In the genomic region with DNA sequence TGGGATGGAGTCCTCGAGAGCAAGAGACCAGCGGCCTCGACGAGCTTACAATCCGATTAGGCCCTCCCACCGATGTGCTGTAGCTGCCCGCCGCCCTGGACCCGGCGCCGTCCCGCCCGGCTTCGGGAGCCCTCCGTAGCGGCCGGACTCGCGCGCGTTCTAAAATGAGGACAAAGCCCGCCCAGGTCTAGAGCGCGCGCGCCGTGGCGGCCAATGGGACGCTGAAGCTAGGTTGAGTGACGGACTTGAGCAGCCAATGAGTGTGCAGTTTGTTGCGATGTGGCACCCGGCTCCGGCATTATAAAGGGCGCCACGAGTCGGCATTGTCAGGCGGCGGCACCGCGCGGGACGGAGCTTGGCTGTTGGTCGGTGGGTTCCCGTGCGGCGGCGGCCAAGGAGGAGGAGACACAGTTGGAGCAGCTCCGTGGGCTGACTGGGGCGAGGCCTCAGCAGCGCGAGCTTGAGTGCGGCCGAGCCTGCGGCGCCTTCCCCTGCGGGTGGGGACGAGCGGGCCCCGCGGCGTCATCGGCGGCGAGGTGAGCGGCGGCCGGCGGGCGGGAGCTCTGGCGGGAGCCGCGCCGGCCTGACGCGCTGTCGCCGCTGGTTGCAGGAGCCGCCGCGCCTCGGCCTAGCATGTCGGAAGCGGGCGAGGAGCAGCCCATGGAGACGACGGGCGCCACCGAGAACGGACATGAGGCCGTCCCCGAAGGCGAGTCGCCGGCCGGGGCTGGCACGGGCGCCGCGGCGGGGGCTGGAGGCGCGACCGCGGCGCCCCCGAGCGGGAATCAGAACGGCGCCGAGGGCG, we compare ENCODE assay signal across 8 cellular contexts. TPM values are rescaled to one million over a fixed set of nuclear protein-coding genes. Genes with fewer than 3 reads are reported as not detected.
DNase-seq lines count a peak whose midpoint lies in the region; ATAC-seq and TF ChIP-seq lines count a peak whose summit lies in the region.

HNRNPAB (plus strand) TSS at position 329 of the 805 bp plus-strand sequence; CDS start at position 634, 305 bp downstream.

- ATAC-seq in GM21717 (IDR thresholded peaks at IDR 0.05; ENCODE audit: unreplicated experiment), result peak; percentile 83
- peak; percentile 80 to 83 for ATAC-seq in activated T-cell treated with anti-CD3 and anti-CD28 coated beads, Interleukin-2, amount 50 U/mL, for 4 hours
- ATAC-seq in esophagus mucosa, result peak; percentile 87

- in situ Hi-C loops in KBM-7 (cut with MboI; ENCODE audit: low pct_unique_long_range_greater_than_20kb, low sequenced_read_pairs), result no loop called here

- peak within 1 kb of the TSS; percentile 96 to 97 for H3K4me3 ChIP-seq in muscle layer of duodenum (ENCODE audit: low read depth in 1 of 2, low read length in 2 of 2)

- peaks cover 2% of the 10 kb centered on the region for H3K27me3 Mint-ChIP-seq in activated T-cell treated with anti-CD3 and anti-CD28 coated beads, Interleukin-2, amount 50 U/mL, for 4 hours (ENCODE audit: low read depth)

- H3K4me1 ChIP-seq in muscle layer of duodenum (ENCODE audit: control insufficient read depth in 1 of 2, insufficient read depth in 2 of 2, low read length in 2 of 2), result peaks cover 22 to 25% of the 10 kb centered on the region in 2 donors

- DNase-seq in DMS153 treated with DMSO at 0.1 percent for 48 hours (lab: John Stamatoyannopoulos, UW; ENCODE audit: unreplicated experiment) (peak; percentile 55), KBM-7 (peak; percentile 96)
- DNase-seq in activated T-cell treated with anti-CD3 and anti-CD28 coated beads, Interleukin-2, amount 50 U/mL, for 4 hours, result peak; percentile 97
- DNase-seq in stimulated activated CD8-positive, alpha-beta memory T cell treated with anti-CD3 and anti-CD28 coated beads, Interleukin-7, amount 100 ng/mL, for 4 hours (ENCODE audit: low read depth in 2 of 2), result peak; percentile 92 to 94

- H3K36me3 ChIP-seq in muscle layer of duodenum (ENCODE audit: control insufficient read depth in 1 of 2, insufficient read depth in 2 of 2, low read length in 2 of 2), result peaks cover 28 to 34% of the 10 kb centered on the region in 2 donors

- H3K27me3 ChIP-seq in muscle layer of duodenum (ENCODE audit: low read depth, low read length), result no peaks in the 10 kb centered on the region

- H3K36me3 Mint-ChIP-seq in activated T-cell treated with anti-CD3 and anti-CD28 coated beads, Interleukin-2, amount 50 U/mL, for 4 hours (ENCODE audit: insufficient read depth), result peaks cover 34% of the 10 kb centered on the region

- H3K9me3 Mint-ChIP-seq in activated T-cell treated with anti-CD3 and anti-CD28 coated beads, Interleukin-2, amount 50 U/mL, for 4 hours, result no peaks in the 10 kb centered on the region

- H3K4me1 Mint-ChIP-seq in activated T-cell treated with anti-CD3 and anti-CD28 coated beads, Interleukin-2, amount 50 U/mL, for 4 hours (ENCODE audit: low read depth), result peaks cover 31% of the 10 kb centered on the region

- peak within 1 kb of the TSS; percentile 81 for H3K27ac ChIP-seq in muscle layer of duodenum (ENCODE audit: low read length)

- H3K4me3 Mint-ChIP-seq in activated T-cell treated with anti-CD3 and anti-CD28 coated beads, Interleukin-2, amount 50 U/mL, for 4 hours, result peak within 1 kb of the TSS; percentile 97

- no peaks in the 10 kb centered on the region for H3K9me3 ChIP-seq in muscle layer of duodenum (ENCODE audit: control insufficient read depth in 1 of 2, low read length in 2 of 2)

TF ChIP-seq in PFSK-1, 5 proteins besides CTCF, POLR2A, EP300 and RAD21:
- TF ChIP-seq REST (IDR thresholded peaks at IDR 0.05; ENCODE audit: insufficient read depth in 1 of 2, low read depth in 2 of 2, low read length in 2 of 2) (peak; percentile 9 to 61; a peak in 1 of 4 replicates), SIN3A (IDR thresholded peaks at IDR 0.05; ENCODE audit: borderline replicate concordance, insufficient read depth, low read length) (peak; percentile 90; the same call in 1 of the 2 replicates), POLR2AphosphoS5 (IDR thresholded peaks at IDR 0.05; ENCODE audit: low read depth, low read length) (peak; percentile 99), FOXP2 (optimal IDR thresholded peaks at IDR 0.05; ENCODE audit: borderline replicate concordance, extremely low read depth, extremely low read length, insufficient read depth) (peak; percentile 87), TAF1 (IDR thresholded peaks at IDR 0.05; ENCODE audit: borderline replicate concordance, insufficient read depth, low read length) (peak; percentile 92)

RNA-seq across cellular contexts. Expression of gene HNRNPAB, which starts in this region (rescaled TPM):
- polyA plus RNA-seq in PFSK-1 (2012; ENCODE audit: insufficient read length, low read depth), result 243 TPM
- total RNA-seq in activated T-cell treated with anti-CD3 and anti-CD28 coated beads, Interleukin-2, amount 50 U/mL, for 4 hours, result 100 to 1,000 TPM; 646 to 699 (median 679) TPM
- 153 TPM for total RNA-seq in esophagus mucosa

Comparison
In these comparisons a context has a peak if more than half of its experiments do, and no peak if none do; other contexts are left out.
1. Peak in every context shown above with its lines: DNase-seq, ATAC-seq, H3K4me3 ChIP-seq and H3K27ac ChIP-seq.